In the genomic region with DNA sequence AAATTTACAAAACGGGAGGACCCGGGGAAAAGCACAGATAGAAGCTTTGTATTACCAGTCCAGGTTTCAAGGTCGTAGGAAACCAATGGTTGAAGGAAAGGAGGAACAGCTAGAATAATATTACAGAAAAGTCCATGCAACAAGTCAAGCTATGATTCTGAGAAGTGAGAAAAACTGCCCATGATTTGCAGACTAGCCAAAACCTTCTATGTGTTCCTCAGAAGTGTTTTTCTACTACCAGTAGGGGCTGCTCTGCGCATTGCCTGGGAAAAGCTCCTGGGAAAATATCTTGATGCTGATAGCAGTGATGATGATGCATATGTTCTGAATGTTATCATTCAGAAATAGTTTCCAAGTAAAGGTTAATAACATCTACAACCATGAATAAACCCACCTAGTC, we compare ENCODE assay signal across 8 cellular contexts. TPM values are rescaled to one million over a fixed set of nuclear protein-coding genes. Genes with fewer than 3 reads are reported as not detected.
DNase-seq lines count a peak whose midpoint lies in the region; ATAC-seq, FAIRE-seq and TF ChIP-seq lines count a peak whose summit lies in the region.

No MANE protein-coding gene starts in this region.

- FAIRE-seq in small intestine (lab: Jason Lieb, UNC) = no peak

- H3K36me3 ChIP-seq in BLaER1 treated with 17β-estradiol and CSF1 and Interleukin-3, amounts not matched to agents 10 nM and 100 nM = no peaks in the 10 kb centered on the region
- H3K36me3 ChIP-seq in Loucy (ENCODE audit: insufficient read depth, low read length) (no peaks in the 10 kb centered on the region), lower lobe of right lung (no peaks in the 10 kb centered on the region), small intestine (ENCODE audit: control insufficient read depth in 2 of 2, insufficient read depth in 2 of 2, low read length in 2 of 2) (no peaks in the 10 kb centered on the region)
- no peaks in the 10 kb centered on the region for H3K36me3 ChIP-seq in CD8-positive, alpha-beta T cell (ENCODE audit: insufficient read depth, low read length)

- TF ChIP-seq CTCF in Loucy (conservative IDR thresholded peaks at IDR 0.05; ENCODE audit: low read length) (peak; percentile 77), lower lobe of right lung (IDR thresholded peaks at IDR 0.05) (peak; percentile 29)
- no peak for TF ChIP-seq CTCF in CD8-positive, alpha-beta T cell (IDR thresholded peaks at IDR 0.05)

- no peak overlapping the region for H3K4me3 ChIP-seq in BLaER1 treated with 17β-estradiol and CSF1 and Interleukin-3, amounts not matched to agents 10 nM and 100 nM
- H3K4me3 ChIP-seq in Loucy (ENCODE audit: low read length, poor library complexity, severe bottlenecking) (no peak overlapping the region), lower lobe of right lung (peak overlapping the region; percentile 40), small intestine (ENCODE audit: low read depth in 1 of 2, low read length in 2 of 2) (no peak overlapping the region)
- no peak overlapping the region for H3K4me3 ChIP-seq in CD8-positive, alpha-beta T cell (ENCODE audit: low read depth, low read length)

- H3K27ac ChIP-seq in BLaER1 treated with 17β-estradiol and CSF1 and Interleukin-3, amounts not matched to agents 10 nM and 100 nM = no peak overlapping the region
- no peak overlapping the region for H3K27ac ChIP-seq in lower lobe of right lung
- no peak overlapping the region for H3K27ac ChIP-seq in small intestine (ENCODE audit: low read depth in 1 of 2, low read length in 1 of 2)
- H3K27ac ChIP-seq in CD8-positive, alpha-beta T cell (ENCODE audit: low read depth, low read length) = no peak overlapping the region

- H3K27me3 Mint-ChIP-seq in CD8-positive, alpha-beta T cell (ENCODE audit: low read depth) = peaks cover 30% of the 10 kb centered on the region

- DNase-seq in astrocyte of the hippocampus (ENCODE audit: low read depth, low spot score) (peak; percentile 45), lower lobe of right lung (no peak), cortex of kidney (lab: John Stamatoyannopoulos, UW) (no peak), small intestine (no peak)
- no peak for DNase-seq in CD8-positive, alpha-beta T cell

- WGBS in small intestine, 3 donors = 16 to 23% (median 19%) methylated on average over 4 of the region's 4 CpGs

- H3K79me2 ChIP-seq in Loucy (ENCODE audit: insufficient read depth, low read length) = no peaks in the 10 kb centered on the region

- H2AFZ ChIP-seq in Loucy (ENCODE audit: low read length) = no peak overlapping the region

- H3K36me3 Mint-ChIP-seq in CD8-positive, alpha-beta T cell = no peaks in the 10 kb centered on the region

- POLR2A ChIA-PET in CD8-positive, alpha-beta T cell (lab: Charles Lee) = no interaction called here

- peaks cover 15 to 61% (median 36%) of the 10 kb centered on the region in 10 experiments for H3K4me1 ChIP-seq in BLaER1 treated with 17β-estradiol and CSF1 and Interleukin-3, amounts not matched to agents 10 nM and 100 nM
- H3K4me1 ChIP-seq in Loucy (ENCODE audit: insufficient read depth, low read length, poor library complexity, severe bottlenecking) = peaks cover 41% of the 10 kb centered on the region
- H3K4me1 ChIP-seq in lower lobe of right lung = peaks cover 22% of the 10 kb centered on the region
- H3K4me1 ChIP-seq in small intestine (ENCODE audit: control insufficient read depth in 2 of 2, insufficient read depth in 1 of 2, low read depth in 1 of 2, low read length in 1 of 2) = no peaks in the 10 kb centered on the region
- H3K4me1 ChIP-seq in CD8-positive, alpha-beta T cell (ENCODE audit: insufficient read depth, low read length) = no peaks in the 10 kb centered on the region

- H3K27ac Mint-ChIP-seq in CD8-positive, alpha-beta T cell = no peak overlapping the region

- no peak overlapping the region for H3K9ac ChIP-seq in BLaER1 treated with 17β-estradiol and CSF1 and Interleukin-3, amounts not matched to agents 10 nM and 100 nM
- H3K9ac ChIP-seq in Loucy (ENCODE audit: low read depth, low read length, poor library complexity, severe bottlenecking) = no peak overlapping the region

- peaks cover 21 to 30% (median 27%) of the 10 kb centered on the region in 11 experiments for H3K9me3 ChIP-seq in BLaER1 treated with 17β-estradiol and CSF1 and Interleukin-3, amounts not matched to agents 10 nM and 100 nM (replicated peaks in 1 of 11)
- H3K9me3 ChIP-seq in Loucy (ENCODE audit: insufficient read depth, low read depth, low read length) (no peaks in the 10 kb centered on the region), lower lobe of right lung (no peaks in the 10 kb centered on the region), small intestine (ENCODE audit: control insufficient read depth, low read depth) (no peaks in the 10 kb centered on the region)
- no peaks in the 10 kb centered on the region for H3K9me3 ChIP-seq in CD8-positive, alpha-beta T cell (ENCODE audit: low read length)

- H3K4me2 ChIP-seq in BLaER1 treated with 17β-estradiol and CSF1 and Interleukin-3, amounts not matched to agents 10 nM and 100 nM = peak overlapping the region in 6 of 11 experiments; percentile 2 to 44 (median 32); a peak in 7 of 22 replicates
- H3K4me2 ChIP-seq in Loucy (ENCODE audit: low read depth, low read length, poor library complexity, severe bottlenecking) = no peak overlapping the region

- H3K9me2 ChIP-seq in Loucy (replicated peaks; ENCODE audit: low read depth, low read length) = no peaks in the 10 kb centered on the region

- no peak overlapping the region for H3K4me3 Mint-ChIP-seq in CD8-positive, alpha-beta T cell

- ATAC-seq in lower lobe of right lung (no peak), HG02852 (IDR thresholded peaks at IDR 0.05; ENCODE audit: unreplicated experiment) (no peak)
- no peak for ATAC-seq in CD8-positive, alpha-beta T cell

- H3K27me3 ChIP-seq in BLaER1 treated with 17β-estradiol and CSF1 and Interleukin-3, amounts not matched to agents 10 nM and 100 nM = peaks cover 34 to 38% (median 37%) of the 10 kb centered on the region in 11 experiments
- H3K27me3 ChIP-seq in Loucy (ENCODE audit: insufficient read depth, low read length, poor library complexity, severe bottlenecking) = no peaks in the 10 kb centered on the region
- H3K27me3 ChIP-seq in lower lobe of right lung (ENCODE audit: low read depth) = peaks cover 37% of the 10 kb centered on the region
- H3K27me3 ChIP-seq in small intestine (ENCODE audit: control insufficient read depth in 2 of 2, insufficient read depth in 2 of 2, low read length in 2 of 2) = peaks cover 8 to 19% of the 10 kb centered on the region in 2 donors
- no peaks in the 10 kb centered on the region for H3K27me3 ChIP-seq in CD8-positive, alpha-beta T cell (ENCODE audit: insufficient read depth, low read length)

- peaks cover 2% of the 10 kb centered on the region for H3K4me1 Mint-ChIP-seq in CD8-positive, alpha-beta T cell (ENCODE audit: low read depth)

- CTCF ChIA-PET in CD8-positive, alpha-beta T cell (lab: Charles Lee) = no interaction called here

- no peaks in the 10 kb centered on the region for H4K20me1 ChIP-seq in BLaER1 treated with 17β-estradiol and CSF1 and Interleukin-3, amounts not matched to agents 10 nM and 100 nM
- H4K20me1 ChIP-seq in Loucy (ENCODE audit: insufficient read depth, low read length, poor library complexity, severe bottlenecking) = no peaks in the 10 kb centered on the region

- intact Hi-C loops in lower lobe of right lung (cut with DNase I) = no loop called here
- intact Hi-C loops in CD8-positive, alpha-beta T cell (cut with DNase I, micrococcal nuclease) = no loop called here

- H3K9me3 Mint-ChIP-seq in CD8-positive, alpha-beta T cell = no peaks in the 10 kb centered on the region

- H3F3A ChIP-seq in Loucy (ENCODE audit: low read depth) = no peaks in the 10 kb centered on the region

RNA-seq across cellular contexts. Expression of a gene that starts 2.2 kb away (rescaled TPM):
- 1.6 TPM for total RNA-seq in lower lobe of right lung
- under 1 TPM in 2 of 3 donors, not detected in 1; 0.27 to 0.88 TPM for polyA plus RNA-seq in small intestine
- total RNA-seq in CD8-positive, alpha-beta T cell = not detected
